1 cellular context compared by ENCODE assay signal in genomic region chr1:101044259-101044658, GRCh38.
TF ChIP-seq lines count a peak whose summit lies in the region.

No MANE protein-coding gene starts in this region.

TF ChIP-seq in SK-N-SH treated with all-trans-retinoic acid at 6 μM for 48 hours, 23 proteins besides CTCF, POLR2A, EP300 and RAD21 (continued from another document):
- TF ChIP-seq CSDC2 (CRISPR knock-in tag; IDR thresholded peaks at IDR 0.05) (no peak), RARB (CRISPR knock-in tag; IDR thresholded peaks at IDR 0.05) (no peak), ZC3H10 (CRISPR knock-in tag; IDR thresholded peaks at IDR 0.05) (no peak), ISL1 (CRISPR knock-in tag; IDR thresholded peaks at IDR 0.05) (no peak), CREB5 (CRISPR knock-in tag; IDR thresholded peaks at IDR 0.05; ENCODE audit: low read depth) (no peak), ZFP3 (CRISPR knock-in tag; IDR thresholded peaks at IDR 0.05) (no peak), ZNF8 (CRISPR knock-in tag; IDR thresholded peaks at IDR 0.05) (no peak), POU6F1 (CRISPR knock-in tag; IDR thresholded peaks at IDR 0.05; ENCODE audit: borderline replicate concordance, low read depth) (no peak), SNAI2 (CRISPR knock-in tag; IDR thresholded peaks at IDR 0.05) (no peak), CSRNP3 (CRISPR knock-in tag; IDR thresholded peaks at IDR 0.05) (no peak), TSHZ2 (CRISPR knock-in tag; IDR thresholded peaks at IDR 0.05) (no peak)
